In the genomic region with DNA sequence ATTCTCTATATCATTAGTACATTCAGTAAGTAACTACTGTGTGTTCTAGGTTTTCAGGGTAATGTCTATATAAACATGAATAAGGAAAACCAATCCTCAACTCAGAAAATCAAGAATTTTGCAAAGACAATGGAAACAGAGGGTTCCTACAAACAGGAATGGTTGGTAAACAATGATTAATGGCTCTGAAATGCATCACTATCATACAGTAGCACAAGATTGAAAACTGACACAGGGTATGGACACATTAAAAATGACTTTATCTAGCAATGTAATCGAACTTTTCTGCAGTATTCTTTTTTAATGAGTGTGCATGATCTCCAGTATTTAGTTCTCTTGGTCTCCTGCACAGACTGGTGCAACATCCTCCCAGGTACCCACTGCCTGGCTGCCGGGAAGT, we compare ENCODE assay signal across 19 cellular contexts. TPM values are rescaled to one million over a fixed set of nuclear protein-coding genes. Genes with fewer than 3 reads are reported as not detected.
DNase-seq lines count a peak whose midpoint lies in the region; ATAC-seq, FAIRE-seq and TF ChIP-seq lines count a peak whose summit lies in the region.
"Had no signal": no experiment of that assay in that cellular context is flagged by ENCODE, and none has a peak within 500 bp of the region (broad histone marks: within the 10 kb centered on the region; RNA-seq: fewer than 3 reads in every experiment).

No MANE protein-coding gene starts in this region.

- peaks cover 100% of the 10 kb centered on the region for H3K79me2 ChIP-seq in endothelial cell of umbilical vein (ENCODE audit: control insufficient read depth, insufficient read depth, low read length)

- H3K9me3 ChIP-seq in RWPE2 (ENCODE audit: severe bottlenecking): no peaks in the 10 kb centered on the region
- H3K9me3 ChIP-seq in endothelial cell of umbilical vein (replicated peaks; ENCODE audit: control insufficient read depth, insufficient read depth, low read length): no peaks in the 10 kb centered on the region
- H3K9me3 ChIP-seq: BE2C, Caco-2 had no signal

- H3K27me3 ChIP-seq in RWPE2 (ENCODE audit: insufficient read depth, poor library complexity, severe bottlenecking) (no peaks in the 10 kb centered on the region), endothelial cell of umbilical vein (ENCODE audit: control insufficient read depth in 2 of 2, insufficient read depth in 2 of 2, low read length in 2 of 2) (no peaks in the 10 kb centered on the region)
- H3K27me3 ChIP-seq: BE2C had no signal

- H3K4me3 Mint-ChIP-seq in neural crest cell: peak overlapping the region; percentile 71
- H3K4me3 Mint-ChIP-seq: CD4-positive, CD25-positive, alpha-beta regulatory T cell had no signal

- peak overlapping the region; percentile 60 for H3K27ac Mint-ChIP-seq in neural crest cell (ENCODE audit: unreplicated experiment)
- H3K27ac Mint-ChIP-seq: CD4-positive, CD25-positive, alpha-beta regulatory T cell had no signal

- H3K9ac ChIP-seq in endothelial cell of umbilical vein (replicated peaks; ENCODE audit: extremely low read depth, insufficient read depth, low read length): no peak overlapping the region

- dilution Hi-C loops in endothelial cell of umbilical vein (cut with MboI; ENCODE audit: extremely low pct_ligation_motif_present, low sequenced_read_pairs): no loop called here

- ATAC-seq in RWPE2 (ENCODE audit: low read depth) (peak; percentile 65), HG02852 (IDR thresholded peaks at IDR 0.05; ENCODE audit: unreplicated experiment) (no peak), GM19351 (IDR thresholded peaks at IDR 0.05; ENCODE audit: unreplicated experiment) (no peak)

- TF ChIP-seq CTCF in RWPE2 (IDR thresholded peaks at IDR 0.05; ENCODE audit: poor library complexity, severe bottlenecking) (no peak), endothelial cell of umbilical vein (IDR thresholded peaks at IDR 0.05; ENCODE audit: extremely low read depth in 1 of 2, insufficient read depth in 1 of 2, low read depth in 1 of 2, low read length in 2 of 2) (no peak), neural crest cell (conservative IDR thresholded peaks at IDR 0.05) (no peak)

- intact Hi-C loops in endothelial cell of umbilical vein (cut with micrococcal nuclease): no loop called here

- peaks cover 14% of the 10 kb centered on the region for H4K20me1 ChIP-seq in endothelial cell of umbilical vein (replicated peaks; ENCODE audit: control insufficient read depth, extremely low read depth, insufficient read depth, low read length)

- POLR2A ChIA-PET in endothelial cell of umbilical vein (lab: Charles Lee): no interaction called here

- H3K27ac ChIP-seq in RWPE2 (ENCODE audit: poor library complexity, severe bottlenecking) (no peak overlapping the region), endothelial cell of umbilical vein (ENCODE audit: insufficient read depth, low read depth, low read length) (no peak overlapping the region)

- no peak for TF ChIP-seq POLR2A in endothelial cell of umbilical vein (IDR thresholded peaks at IDR 0.05; ENCODE audit: low read depth, low read length)

- H3K4me3 ChIP-seq in RWPE2 (ENCODE audit: severe bottlenecking) (no peak overlapping the region), endothelial cell of umbilical vein (replicated peaks in 1 of 3; ENCODE audit: insufficient read depth in 1 of 3, low read depth in 1 of 3, low read length in 3 of 3) (no peak overlapping the region)

- H3K27me3 Mint-ChIP-seq in neural crest cell (ENCODE audit: low read depth): no peaks in the 10 kb centered on the region

- peaks cover 33% of the 10 kb centered on the region for H3K36me3 Mint-ChIP-seq in neural crest cell (ENCODE audit: low read depth)

- peak; percentile 1 for DNase-seq in HT-29 (ENCODE audit: low spot score)
- DNase-seq in RWPE2 (ENCODE audit: low spot score): no peak
- no peak for DNase-seq in endothelial cell of umbilical vein (ENCODE audit: low read depth, low spot score)
- no peak for DNase-seq in neural crest cell (ENCODE audit: low read depth, low spot score)
- DNase-seq in NCI-H2196 treated with DMSO at 0.1 percent for 48 hours (lab: John Stamatoyannopoulos, UW; ENCODE audit: unreplicated experiment): no peak
- DNase-seq: ACHN; BE2C; C1 segment of cervical spinal cord; Caco-2; CD4-positive, CD25-positive, alpha-beta regulatory T cell; HCEC 1CT; KG1 had no signal

- H2AFZ ChIP-seq in endothelial cell of umbilical vein (ENCODE audit: low read depth, low read length): no peak overlapping the region

- FAIRE-seq in endothelial cell of umbilical vein (lab: Jason Lieb, UNC): peak; percentile 73
- FAIRE-seq: D721Med, G401.6, GM12891, GM18507, H54 had no signal

- CTCF ChIA-PET in endothelial cell of umbilical vein (lab: Charles Lee): interaction anchor here (1.8 kb wide), 1 partner anchor 375 kb away, joined by 6 read pairs; no protein-coding TSS in a partner anchor

- H3K9me1 ChIP-seq in endothelial cell of umbilical vein (replicated peaks; ENCODE audit: control insufficient read depth, extremely low read depth, insufficient read depth, low read length): no peaks in the 10 kb centered on the region

- BruUV-seq in endothelial cell of umbilical vein (replicated peaks; lab: Mats Ljungman, UMichigan): no TSS peak

- H3K4me2 ChIP-seq in endothelial cell of umbilical vein (ENCODE audit: insufficient read depth, low read length): no peak overlapping the region

- peaks cover 13% of the 10 kb centered on the region for H3K4me1 ChIP-seq in RWPE2 (ENCODE audit: insufficient read depth, poor library complexity, severe bottlenecking)
- H3K4me1 ChIP-seq in endothelial cell of umbilical vein (ENCODE audit: control insufficient read depth, extremely low read depth, insufficient read depth, low read length): peaks cover 12% of the 10 kb centered on the region
- H3K4me1 ChIP-seq: BE2C had no signal

- H3K4me1 Mint-ChIP-seq in neural crest cell: peaks cover 87% of the 10 kb centered on the region

- H3K9me3 Mint-ChIP-seq in neural crest cell: peaks cover 7% of the 10 kb centered on the region

- H3K36me3 ChIP-seq in RWPE2 (ENCODE audit: low read depth): peaks cover 1% of the 10 kb centered on the region; the same call in 1 of the 2 replicates
- peaks cover 0 to 5% of the 10 kb centered on the region in 2 experiments for H3K36me3 ChIP-seq in endothelial cell of umbilical vein (ENCODE audit: control insufficient read depth in 2 of 2, extremely low read depth in 1 of 2, insufficient read depth in 2 of 2, low read length in 2 of 2)
- H3K36me3 ChIP-seq: BE2C had no signal

TF ChIP-seq in endothelial cell of umbilical vein, 7 proteins besides CTCF, POLR2A, EP300 and RAD21:
- TF ChIP-seq FOS (IDR thresholded peaks at IDR 0.05; ENCODE audit: borderline replicate concordance, insufficient read depth, low read length) (no peak), GATA2 (IDR thresholded peaks at IDR 0.05; ENCODE audit: insufficient read depth, insufficient read length, low read depth, low read length) (no peak), MYC (IDR thresholded peaks at IDR 0.05; ENCODE audit: low read depth, low read length) (no peak), JUN (IDR thresholded peaks at IDR 0.05; ENCODE audit: borderline replicate concordance, insufficient read depth, insufficient read length, low read depth) (no peak)
- TF ChIP-seq, protein P1, sequence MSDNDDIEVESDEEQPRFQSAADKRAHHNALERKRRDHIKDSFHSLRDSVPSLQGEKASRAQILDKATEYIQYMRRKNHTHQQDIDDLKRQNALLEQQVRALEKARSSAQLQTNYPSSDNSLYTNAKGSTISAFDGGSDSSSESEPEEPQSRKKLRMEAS (IDR thresholded peaks at IDR 0.05; ENCODE audit: insufficient read depth, insufficient read length): no peak

RNA-seq across cellular contexts. Expression of a gene that starts 15.9 kb away (rescaled TPM):
- total RNA-seq in HT-29 (2014; rRNA removed; shearing (Covaris generic)): 6.6 and 9.0 TPM in 2 replicates
- total RNA-seq in endothelial cell of umbilical vein: 240 and 243 TPM in 2 replicates
- 36.2 and 43.7 TPM in 2 replicates for polyA plus RNA-seq in endothelial cell of umbilical vein
- 30.5 and 31.8 TPM in 2 replicates for polyA plus RNA-seq in endothelial cell of umbilical vein (2011; cell fraction: cytosol; rRNA removed)
- 127 and 138 TPM in 2 replicates for polyA plus RNA-seq in endothelial cell of umbilical vein (2011; cell fraction: nucleus; rRNA removed)
- 81.9 and 101 TPM in 2 replicates for polyA plus RNA-seq in endothelial cell of umbilical vein (2012)
- polyA minus RNA-seq in endothelial cell of umbilical vein: 129 and 144 TPM in 2 replicates
- 19.9 TPM for polyA minus RNA-seq in endothelial cell of umbilical vein (2011; cell fraction: cytosol; rRNA and poly(A)+ RNA removed)
- 265 and 279 TPM in 2 replicates for polyA minus RNA-seq in endothelial cell of umbilical vein (2011; cell fraction: nucleus; rRNA and poly(A)+ RNA removed)
- 86.0 and 93.0 TPM in 2 replicates for total RNA-seq in neural crest cell
